In genomic region chr3:30167511-30168135, GRCh38 we compare ENCODE assay signal across 1 cellular context.
TF ChIP-seq lines count a peak whose summit lies in the region.

No MANE protein-coding gene starts in this region.

TF ChIP-seq in HCT116, 20 proteins besides CTCF, POLR2A, EP300 and RAD21 (continued from another document):
- TF ChIP-seq ZBTB33 (IDR thresholded peaks at IDR 0.05; ENCODE audit: extremely low read depth, insufficient replicate concordance, low read length) (no peak), EZH2phosphoT487 (IDR thresholded peaks at IDR 0.05; ENCODE audit: borderline replicate concordance) (no peak), YY1 (IDR thresholded peaks at IDR 0.05; ENCODE audit: extremely low read depth, insufficient replicate concordance, low read depth, low read length) (no peak), SP1 (IDR thresholded peaks at IDR 0.05; ENCODE audit: low read depth) (no peak; the same call in 1 of the 2 replicates), CEBPB (IDR thresholded peaks at IDR 0.05; ENCODE audit: low read depth) (peak; percentile 39; the same call in 1 of the 2 replicates), CBX3 (IDR thresholded peaks at IDR 0.05; ENCODE audit: low read depth) (peak; percentile 49), SIN3A (IDR thresholded peaks at IDR 0.05; ENCODE audit: low read depth) (no peak), JUND (IDR thresholded peaks at IDR 0.05) (peak; percentile 53), REST (IDR thresholded peaks at IDR 0.05; ENCODE audit: low read depth) (no peak), ATF3 (IDR thresholded peaks at IDR 0.05) (no peak), POLR2AphosphoS5 (IDR thresholded peaks at IDR 0.05; ENCODE audit: low read depth, low read length) (no peak), ZNF274 (IDR thresholded peaks at IDR 0.05; ENCODE audit: low read depth, low read length) (no peak)
